1 cellular context compared by ENCODE assay signal in the genomic region with DNA sequence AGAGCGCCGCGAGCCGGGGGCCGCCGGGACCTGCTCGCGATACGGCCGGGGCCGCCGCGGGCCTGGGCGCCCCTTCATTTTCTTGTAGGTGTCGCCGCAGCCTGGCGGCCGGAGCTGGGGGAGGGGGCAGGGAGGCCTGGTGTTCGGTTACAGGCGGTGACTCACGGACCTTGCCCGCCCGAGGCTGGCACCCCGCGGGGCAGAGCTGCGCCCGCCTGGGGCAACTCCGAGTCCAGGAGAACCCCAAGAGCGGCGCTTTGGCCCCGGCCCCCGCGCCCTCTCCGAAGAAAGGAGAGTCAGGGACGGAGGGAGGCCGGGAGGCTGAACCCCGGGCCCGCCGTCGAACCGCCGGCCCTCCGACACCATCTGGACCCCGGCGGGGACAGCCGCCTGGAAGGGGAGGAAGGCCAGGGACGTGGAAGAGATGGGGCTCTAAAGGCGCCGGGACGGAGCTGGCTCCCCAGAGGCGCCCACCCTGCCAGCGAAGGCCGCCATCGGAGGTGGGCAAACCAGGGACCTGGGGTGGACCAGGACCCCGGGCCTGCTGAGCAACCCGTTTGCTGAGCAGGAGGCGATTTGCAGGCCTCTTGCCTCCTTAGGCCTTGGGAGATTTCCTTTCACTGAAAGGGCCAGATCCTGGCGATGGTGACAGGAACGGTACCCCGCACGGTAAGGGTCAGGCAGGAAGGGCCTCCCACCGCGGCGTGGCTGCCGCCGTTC.
TF ChIP-seq lines count a peak whose summit lies in the region.

No MANE protein-coding gene starts in this region.

TF ChIP-seq in HepG2, 621 proteins besides CTCF, POLR2A, EP300 and RAD21 (continued from another document and continues in another):
- TF ChIP-seq, protein P1, sequence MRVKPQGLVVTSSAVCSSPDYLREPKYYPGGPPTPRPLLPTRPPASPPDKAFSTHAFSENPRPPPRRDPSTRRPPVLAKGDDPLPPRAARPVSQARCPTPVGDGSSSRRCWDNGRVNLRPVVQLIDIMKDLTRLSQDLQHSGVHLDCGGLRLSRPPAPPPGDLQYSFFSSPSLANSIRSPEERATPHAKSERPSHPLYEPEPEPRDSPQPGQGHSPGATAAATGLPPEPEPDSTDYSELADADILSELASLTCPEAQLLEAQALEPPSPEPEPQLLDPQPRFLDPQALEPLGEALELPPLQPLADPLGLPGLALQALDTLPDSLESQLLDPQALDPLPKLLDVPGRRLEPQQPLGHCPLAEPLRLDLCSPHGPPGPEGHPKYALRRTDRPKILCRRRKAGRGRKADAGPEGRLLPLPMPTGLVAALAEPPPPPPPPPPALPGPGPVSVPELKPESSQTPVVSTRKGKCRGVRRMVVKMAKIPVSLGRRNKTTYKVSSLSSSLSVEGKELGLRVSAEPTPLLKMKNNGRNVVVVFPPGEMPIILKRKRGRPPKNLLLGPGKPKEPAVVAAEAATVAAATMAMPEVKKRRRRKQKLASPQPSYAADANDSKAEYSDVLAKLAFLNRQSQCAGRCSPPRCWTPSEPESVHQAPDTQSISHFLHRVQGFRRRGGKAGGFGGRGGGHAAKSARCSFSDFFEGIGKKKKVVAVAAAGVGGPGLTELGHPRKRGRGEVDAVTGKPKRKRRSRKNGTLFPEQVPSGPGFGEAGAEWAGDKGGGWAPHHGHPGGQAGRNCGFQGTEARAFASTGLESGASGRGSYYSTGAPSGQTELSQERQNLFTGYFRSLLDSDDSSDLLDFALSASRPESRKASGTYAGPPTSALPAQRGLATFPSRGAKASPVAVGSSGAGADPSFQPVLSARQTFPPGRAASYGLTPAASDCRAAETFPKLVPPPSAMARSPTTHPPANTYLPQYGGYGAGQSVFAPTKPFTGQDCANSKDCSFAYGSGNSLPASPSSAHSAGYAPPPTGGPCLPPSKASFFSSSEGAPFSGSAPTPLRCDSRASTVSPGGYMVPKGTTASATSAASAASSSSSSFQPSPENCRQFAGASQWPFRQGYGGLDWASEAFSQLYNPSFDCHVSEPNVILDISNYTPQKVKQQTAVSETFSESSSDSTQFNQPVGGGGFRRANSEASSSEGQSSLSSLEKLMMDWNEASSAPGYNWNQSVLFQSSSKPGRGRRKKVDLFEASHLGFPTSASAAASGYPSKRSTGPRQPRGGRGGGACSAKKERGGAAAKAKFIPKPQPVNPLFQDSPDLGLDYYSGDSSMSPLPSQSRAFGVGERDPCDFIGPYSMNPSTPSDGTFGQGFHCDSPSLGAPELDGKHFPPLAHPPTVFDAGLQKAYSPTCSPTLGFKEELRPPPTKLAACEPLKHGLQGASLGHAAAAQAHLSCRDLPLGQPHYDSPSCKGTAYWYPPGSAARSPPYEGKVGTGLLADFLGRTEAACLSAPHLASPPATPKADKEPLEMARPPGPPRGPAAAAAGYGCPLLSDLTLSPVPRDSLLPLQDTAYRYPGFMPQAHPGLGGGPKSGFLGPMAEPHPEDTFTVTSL (CRISPR knock-in tag; IDR thresholded peaks at IDR 0.05; ENCODE audit: borderline replicate concordance) = 0 out of 2 replicates have a peak, but pooled peaks have one; percentile 19
- TF ChIP-seq ZNF501 (CRISPR knock-in tag; IDR thresholded peaks at IDR 0.05) (peak; percentile 54; the same call in 1 of the 2 replicates), PHF8 (CRISPR knock-in tag; IDR thresholded peaks at IDR 0.05) (peak; percentile 66; the same call in 1 of the 2 replicates), ZNF766 (CRISPR knock-in tag; IDR thresholded peaks at IDR 0.05; ENCODE audit: borderline replicate concordance) (peak; percentile 54; the same call in 1 of the 2 replicates), POLR2AphosphoS2 (IDR thresholded peaks at IDR 0.05; ENCODE audit: low read depth, low read length) (no peak), ZNF768 (CRISPR knock-in tag; IDR thresholded peaks at IDR 0.05) (peak; percentile 16; the same call in 1 of the 2 replicates), ELF1 (CRISPR knock-in tag; IDR thresholded peaks at IDR 0.05) (no peak), FOXC1 (CRISPR knock-in tag; IDR thresholded peaks at IDR 0.05; ENCODE audit: borderline replicate concordance) (peak; percentile 18; the same call in 1 of the 2 replicates), POGZ (CRISPR knock-in tag; IDR thresholded peaks at IDR 0.05) (0 out of 2 replicates have a peak, but pooled peaks have one; percentile 39), HES4 (CRISPR knock-in tag; IDR thresholded peaks at IDR 0.05; ENCODE audit: borderline replicate concordance) (0 out of 2 replicates have a peak, but pooled peaks have one; percentile 16), ZNF234 (CRISPR knock-in tag; conservative IDR thresholded peaks at IDR 0.05) (0 out of 2 replicates have a peak, but pooled peaks have one; percentile 26), ZNF777 (CRISPR knock-in tag; IDR thresholded peaks at IDR 0.05) (peak; percentile 96), SAP130 (CRISPR knock-in tag; IDR thresholded peaks at IDR 0.05; ENCODE audit: low read depth) (peak; percentile 10; the same call in 1 of the 2 replicates), SP2 (CRISPR knock-in tag; IDR thresholded peaks at IDR 0.05) (0 out of 2 replicates have a peak, but pooled peaks have one; percentile 18), ZZZ3 (CRISPR knock-in tag; IDR thresholded peaks at IDR 0.05; ENCODE audit: borderline replicate concordance) (0 out of 2 replicates have a peak, but pooled peaks have one; percentile 20), KAT2B (IDR thresholded peaks at IDR 0.05; ENCODE audit: borderline replicate concordance, low read depth, low read length) (no peak), ZBTB7A (CRISPR knock-in tag; IDR thresholded peaks at IDR 0.05) (no peak), ZNF225 (CRISPR knock-in tag; IDR thresholded peaks at IDR 0.05) (no peak), ZNF274 (CRISPR knock-in tag; IDR thresholded peaks at IDR 0.05) (no peak), FOSL1 (CRISPR knock-in tag; IDR thresholded peaks at IDR 0.05; ENCODE audit: borderline replicate concordance) (peak; percentile 49; the same call in 1 of the 2 replicates), GFI1 (CRISPR knock-in tag; IDR thresholded peaks at IDR 0.05; ENCODE audit: borderline replicate concordance) (peak; percentile 49; the same call in 1 of the 2 replicates), ZNF772 (CRISPR knock-in tag; IDR thresholded peaks at IDR 0.05) (peak; percentile 24; the same call in 1 of the 2 replicates), ZNF451 (CRISPR knock-in tag; IDR thresholded peaks at IDR 0.05) (no peak), MED8 (CRISPR knock-in tag; IDR thresholded peaks at IDR 0.05; ENCODE audit: insufficient replicate concordance) (no peak)
- TF ChIP-seq, protein P2, sequence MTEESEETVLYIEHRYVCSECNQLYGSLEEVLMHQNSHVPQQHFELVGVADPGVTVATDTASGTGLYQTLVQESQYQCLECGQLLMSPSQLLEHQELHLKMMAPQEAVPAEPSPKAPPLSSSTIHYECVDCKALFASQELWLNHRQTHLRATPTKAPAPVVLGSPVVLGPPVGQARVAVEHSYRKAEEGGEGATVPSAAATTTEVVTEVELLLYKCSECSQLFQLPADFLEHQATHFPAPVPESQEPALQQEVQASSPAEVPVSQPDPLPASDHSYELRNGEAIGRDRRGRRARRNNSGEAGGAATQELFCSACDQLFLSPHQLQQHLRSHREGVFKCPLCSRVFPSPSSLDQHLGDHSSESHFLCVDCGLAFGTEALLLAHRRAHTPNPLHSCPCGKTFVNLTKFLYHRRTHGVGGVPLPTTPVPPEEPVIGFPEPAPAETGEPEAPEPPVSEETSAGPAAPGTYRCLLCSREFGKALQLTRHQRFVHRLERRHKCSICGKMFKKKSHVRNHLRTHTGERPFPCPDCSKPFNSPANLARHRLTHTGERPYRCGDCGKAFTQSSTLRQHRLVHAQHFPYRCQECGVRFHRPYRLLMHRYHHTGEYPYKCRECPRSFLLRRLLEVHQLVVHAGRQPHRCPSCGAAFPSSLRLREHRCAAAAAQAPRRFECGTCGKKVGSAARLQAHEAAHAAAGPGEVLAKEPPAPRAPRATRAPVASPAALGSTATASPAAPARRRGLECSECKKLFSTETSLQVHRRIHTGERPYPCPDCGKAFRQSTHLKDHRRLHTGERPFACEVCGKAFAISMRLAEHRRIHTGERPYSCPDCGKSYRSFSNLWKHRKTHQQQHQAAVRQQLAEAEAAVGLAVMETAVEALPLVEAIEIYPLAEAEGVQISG (CRISPR knock-in tag; IDR thresholded peaks at IDR 0.05) = peak; percentile 21; the same call in 1 of the 2 replicates
- TF ChIP-seq, protein P3, sequence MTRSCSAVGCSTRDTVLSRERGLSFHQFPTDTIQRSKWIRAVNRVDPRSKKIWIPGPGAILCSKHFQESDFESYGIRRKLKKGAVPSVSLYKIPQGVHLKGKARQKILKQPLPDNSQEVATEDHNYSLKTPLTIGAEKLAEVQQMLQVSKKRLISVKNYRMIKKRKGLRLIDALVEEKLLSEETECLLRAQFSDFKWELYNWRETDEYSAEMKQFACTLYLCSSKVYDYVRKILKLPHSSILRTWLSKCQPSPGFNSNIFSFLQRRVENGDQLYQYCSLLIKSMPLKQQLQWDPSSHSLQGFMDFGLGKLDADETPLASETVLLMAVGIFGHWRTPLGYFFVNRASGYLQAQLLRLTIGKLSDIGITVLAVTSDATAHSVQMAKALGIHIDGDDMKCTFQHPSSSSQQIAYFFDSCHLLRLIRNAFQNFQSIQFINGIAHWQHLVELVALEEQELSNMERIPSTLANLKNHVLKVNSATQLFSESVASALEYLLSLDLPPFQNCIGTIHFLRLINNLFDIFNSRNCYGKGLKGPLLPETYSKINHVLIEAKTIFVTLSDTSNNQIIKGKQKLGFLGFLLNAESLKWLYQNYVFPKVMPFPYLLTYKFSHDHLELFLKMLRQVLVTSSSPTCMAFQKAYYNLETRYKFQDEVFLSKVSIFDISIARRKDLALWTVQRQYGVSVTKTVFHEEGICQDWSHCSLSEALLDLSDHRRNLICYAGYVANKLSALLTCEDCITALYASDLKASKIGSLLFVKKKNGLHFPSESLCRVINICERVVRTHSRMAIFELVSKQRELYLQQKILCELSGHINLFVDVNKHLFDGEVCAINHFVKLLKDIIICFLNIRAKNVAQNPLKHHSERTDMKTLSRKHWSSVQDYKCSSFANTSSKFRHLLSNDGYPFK (CRISPR knock-in tag; IDR thresholded peaks at IDR 0.05; ENCODE audit: borderline replicate concordance) = 0 out of 2 replicates have a peak, but pooled peaks have one; percentile 32
- TF ChIP-seq, protein P4, sequence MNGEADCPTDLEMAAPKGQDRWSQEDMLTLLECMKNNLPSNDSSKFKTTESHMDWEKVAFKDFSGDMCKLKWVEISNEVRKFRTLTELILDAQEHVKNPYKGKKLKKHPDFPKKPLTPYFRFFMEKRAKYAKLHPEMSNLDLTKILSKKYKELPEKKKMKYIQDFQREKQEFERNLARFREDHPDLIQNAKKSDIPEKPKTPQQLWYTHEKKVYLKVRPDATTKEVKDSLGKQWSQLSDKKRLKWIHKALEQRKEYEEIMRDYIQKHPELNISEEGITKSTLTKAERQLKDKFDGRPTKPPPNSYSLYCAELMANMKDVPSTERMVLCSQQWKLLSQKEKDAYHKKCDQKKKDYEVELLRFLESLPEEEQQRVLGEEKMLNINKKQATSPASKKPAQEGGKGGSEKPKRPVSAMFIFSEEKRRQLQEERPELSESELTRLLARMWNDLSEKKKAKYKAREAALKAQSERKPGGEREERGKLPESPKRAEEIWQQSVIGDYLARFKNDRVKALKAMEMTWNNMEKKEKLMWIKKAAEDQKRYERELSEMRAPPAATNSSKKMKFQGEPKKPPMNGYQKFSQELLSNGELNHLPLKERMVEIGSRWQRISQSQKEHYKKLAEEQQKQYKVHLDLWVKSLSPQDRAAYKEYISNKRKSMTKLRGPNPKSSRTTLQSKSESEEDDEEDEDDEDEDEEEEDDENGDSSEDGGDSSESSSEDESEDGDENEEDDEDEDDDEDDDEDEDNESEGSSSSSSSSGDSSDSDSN (CRISPR knock-in tag; IDR thresholded peaks at IDR 0.05) = peak; percentile 55; the same call in 1 of the 2 replicates
- TF ChIP-seq, protein P5, sequence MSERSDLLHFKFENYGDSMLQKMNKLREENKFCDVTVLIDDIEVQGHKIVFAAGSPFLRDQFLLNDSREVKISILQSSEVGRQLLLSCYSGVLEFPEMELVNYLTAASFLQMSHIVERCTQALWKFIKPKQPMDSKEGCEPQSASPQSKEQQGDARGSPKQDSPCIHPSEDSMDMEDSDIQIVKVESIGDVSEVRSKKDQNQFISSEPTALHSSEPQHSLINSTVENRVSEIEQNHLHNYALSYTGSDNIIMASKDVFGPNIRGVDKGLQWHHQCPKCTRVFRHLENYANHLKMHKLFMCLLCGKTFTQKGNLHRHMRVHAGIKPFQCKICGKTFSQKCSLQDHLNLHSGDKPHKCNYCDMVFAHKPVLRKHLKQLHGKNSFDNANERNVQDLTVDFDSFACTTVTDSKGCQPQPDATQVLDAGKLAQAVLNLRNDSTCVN (CRISPR knock-in tag; IDR thresholded peaks at IDR 0.05; ENCODE audit: borderline replicate concordance) = no peak
- TF ChIP-seq, protein P6, sequence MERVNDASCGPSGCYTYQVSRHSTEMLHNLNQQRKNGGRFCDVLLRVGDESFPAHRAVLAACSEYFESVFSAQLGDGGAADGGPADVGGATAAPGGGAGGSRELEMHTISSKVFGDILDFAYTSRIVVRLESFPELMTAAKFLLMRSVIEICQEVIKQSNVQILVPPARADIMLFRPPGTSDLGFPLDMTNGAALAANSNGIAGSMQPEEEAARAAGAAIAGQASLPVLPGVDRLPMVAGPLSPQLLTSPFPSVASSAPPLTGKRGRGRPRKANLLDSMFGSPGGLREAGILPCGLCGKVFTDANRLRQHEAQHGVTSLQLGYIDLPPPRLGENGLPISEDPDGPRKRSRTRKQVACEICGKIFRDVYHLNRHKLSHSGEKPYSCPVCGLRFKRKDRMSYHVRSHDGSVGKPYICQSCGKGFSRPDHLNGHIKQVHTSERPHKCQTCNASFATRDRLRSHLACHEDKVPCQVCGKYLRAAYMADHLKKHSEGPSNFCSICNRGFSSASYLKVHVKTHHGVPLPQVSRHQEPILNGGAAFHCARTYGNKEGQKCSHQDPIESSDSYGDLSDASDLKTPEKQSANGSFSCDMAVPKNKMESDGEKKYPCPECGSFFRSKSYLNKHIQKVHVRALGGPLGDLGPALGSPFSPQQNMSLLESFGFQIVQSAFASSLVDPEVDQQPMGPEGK (CRISPR knock-in tag; IDR thresholded peaks at IDR 0.05) = 0 out of 2 replicates have a peak, but pooled peaks have one; percentile 29
- TF ChIP-seq, protein P7, sequence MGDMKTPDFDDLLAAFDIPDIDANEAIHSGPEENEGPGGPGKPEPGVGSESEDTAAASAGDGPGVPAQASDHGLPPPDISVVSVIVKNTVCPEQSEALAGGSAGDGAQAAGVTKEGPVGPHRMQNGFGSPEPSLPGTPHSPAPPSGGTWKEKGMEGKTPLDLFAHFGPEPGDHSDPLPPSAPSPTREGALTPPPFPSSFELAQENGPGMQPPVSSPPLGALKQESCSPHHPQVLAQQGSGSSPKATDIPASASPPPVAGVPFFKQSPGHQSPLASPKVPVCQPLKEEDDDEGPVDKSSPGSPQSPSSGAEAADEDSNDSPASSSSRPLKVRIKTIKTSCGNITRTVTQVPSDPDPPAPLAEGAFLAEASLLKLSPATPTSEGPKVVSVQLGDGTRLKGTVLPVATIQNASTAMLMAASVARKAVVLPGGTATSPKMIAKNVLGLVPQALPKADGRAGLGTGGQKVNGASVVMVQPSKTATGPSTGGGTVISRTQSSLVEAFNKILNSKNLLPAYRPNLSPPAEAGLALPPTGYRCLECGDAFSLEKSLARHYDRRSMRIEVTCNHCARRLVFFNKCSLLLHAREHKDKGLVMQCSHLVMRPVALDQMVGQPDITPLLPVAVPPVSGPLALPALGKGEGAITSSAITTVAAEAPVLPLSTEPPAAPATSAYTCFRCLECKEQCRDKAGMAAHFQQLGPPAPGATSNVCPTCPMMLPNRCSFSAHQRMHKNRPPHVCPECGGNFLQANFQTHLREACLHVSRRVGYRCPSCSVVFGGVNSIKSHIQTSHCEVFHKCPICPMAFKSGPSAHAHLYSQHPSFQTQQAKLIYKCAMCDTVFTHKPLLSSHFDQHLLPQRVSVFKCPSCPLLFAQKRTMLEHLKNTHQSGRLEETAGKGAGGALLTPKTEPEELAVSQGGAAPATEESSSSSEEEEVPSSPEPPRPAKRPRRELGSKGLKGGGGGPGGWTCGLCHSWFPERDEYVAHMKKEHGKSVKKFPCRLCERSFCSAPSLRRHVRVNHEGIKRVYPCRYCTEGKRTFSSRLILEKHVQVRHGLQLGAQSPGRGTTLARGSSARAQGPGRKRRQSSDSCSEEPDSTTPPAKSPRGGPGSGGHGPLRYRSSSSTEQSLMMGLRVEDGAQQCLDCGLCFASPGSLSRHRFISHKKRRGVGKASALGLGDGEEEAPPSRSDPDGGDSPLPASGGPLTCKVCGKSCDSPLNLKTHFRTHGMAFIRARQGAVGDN (CRISPR knock-in tag; IDR thresholded peaks at IDR 0.05) = peak; percentile 45
